Comparison of ENCODE assay signal across 8 cellular contexts in the genomic region with DNA sequence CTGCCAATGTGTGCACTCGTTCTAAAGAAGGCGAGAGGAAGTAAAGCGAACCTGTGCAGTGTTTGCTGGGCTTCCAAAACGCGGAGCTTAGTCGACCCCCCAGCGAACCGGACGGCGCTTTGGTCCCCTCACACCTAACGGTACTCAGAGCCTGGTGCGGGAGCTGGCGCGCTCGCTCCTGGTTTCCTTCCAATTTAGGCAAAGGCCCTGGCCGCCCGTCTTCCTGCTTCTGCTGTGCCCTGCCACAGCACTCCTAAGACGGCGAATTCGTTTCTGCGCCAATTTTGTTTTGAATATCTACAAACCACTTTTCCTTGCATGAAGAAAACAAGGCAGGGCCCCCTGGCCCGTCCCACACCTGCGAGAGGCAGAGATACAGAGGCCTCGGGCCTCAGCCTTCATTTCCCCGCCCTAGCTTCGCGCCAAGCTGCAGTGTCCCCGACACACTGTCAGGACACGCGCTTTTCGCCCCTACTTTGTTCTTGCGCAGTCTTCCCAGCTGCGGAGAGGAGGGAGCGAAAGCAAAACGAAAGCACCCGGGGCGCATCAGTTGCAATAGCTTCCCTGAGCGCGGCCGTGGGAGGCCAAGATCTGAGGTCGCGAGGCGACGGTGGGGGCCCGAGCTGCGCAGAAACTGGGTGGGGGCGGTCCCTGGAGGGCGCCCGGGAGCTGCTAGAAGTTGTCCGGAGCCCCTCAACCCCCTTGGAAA.
DNase-seq lines count a peak whose midpoint lies in the region; ATAC-seq and TF ChIP-seq lines count a peak whose summit lies in the region.

No MANE protein-coding gene starts in this region.

- TF ChIP-seq POLR2A in heart left ventricle (IDR thresholded peaks at IDR 0.05), result no peak
- no peak for TF ChIP-seq POLR2A in sigmoid colon (IDR thresholded peaks at IDR 0.05)

- peaks cover 0 to 27% (median 11%) of the 10 kb centered on the region in 9 donors for H3K27me3 ChIP-seq in heart left ventricle
- peaks cover 27 to 57% (median 48%) of the 10 kb centered on the region in 3 donors for H3K27me3 ChIP-seq in sigmoid colon

- no peaks in the 10 kb centered on the region for H3K36me3 ChIP-seq in heart left ventricle
- H3K36me3 ChIP-seq in sigmoid colon, result no peaks in the 10 kb centered on the region

- H3K9me3 ChIP-seq in heart left ventricle (no peaks in the 10 kb centered on the region), sigmoid colon (no peaks in the 10 kb centered on the region)

- WGBS in heart left ventricle, 4 donors, result 49 to 65% (median 50%) methylated on average over 46 to 50 of the region's 50 CpGs
- 36 to 45% methylated on average over 50 of the region's 50 CpGs for WGBS in sigmoid colon, 2 donors

- TF ChIP-seq CTCF in heart left ventricle (IDR thresholded peaks at IDR 0.05) (no peak), sigmoid colon (IDR thresholded peaks at IDR 0.05) (no peak)

- DNase-seq in Kasumi-1 (lab: John Stamatoyannopoulos, UW) (peak; percentile 50 to 59), heart left ventricle (peak; percentile 60 to 75 (median 62)), sigmoid colon (peak; percentile 88), AG08395 (ENCODE audit: low spot score) (no peak), DMS 273 (lab: John Stamatoyannopoulos, UW; ENCODE audit: unreplicated experiment) (no peak)
- DNase-seq in activated gamma-delta T cell treated with anti-CD3 and anti-CD28 coated beads, Interleukin-2, amount 50 U/mL, for 16 hours (ENCODE audit: low read depth), result peak; percentile 36

- peaks cover 0 to 72% (median 28%) of the 10 kb centered on the region in 12 donors for H3K4me1 ChIP-seq in heart left ventricle
- H3K4me1 ChIP-seq in sigmoid colon, result peaks cover 0 to 58% (median 52%) of the 10 kb centered on the region in 4 donors

- TF ChIP-seq EP300 in sigmoid colon (IDR thresholded peaks at IDR 0.05), result no peak

- peak overlapping the region; percentile 64 to 100 (median 99) for H3K27ac ChIP-seq in heart left ventricle
- H3K27ac ChIP-seq in sigmoid colon, result peak overlapping the region; percentile 96 to 100 (median 99)

- H3K4me3 ChIP-seq in heart left ventricle, result peak overlapping the region in 11 of 12 donors; percentile 29 to 98 (median 86)
- peak overlapping the region; percentile 23 to 96 (median 60) for H3K4me3 ChIP-seq in sigmoid colon

- intact Hi-C loops in heart left ventricle (cut with DNase I), result loop anchor here in 5 of 10 donors (5.0 to 10.0 kb wide), 5 partner anchors 45 to 548 kb away; a partner anchor contains a TSS
- intact Hi-C loops in sigmoid colon (cut with DNase I), result loop anchor here (5.0 to 10.0 kb wide), 4 partner anchors 400 to 1678 kb away; a partner anchor contains a TSS

- ATAC-seq in heart left ventricle (no peak), GM21576 (IDR thresholded peaks at IDR 0.05; ENCODE audit: unreplicated experiment) (no peak), GM18861 (IDR thresholded peaks at IDR 0.05; ENCODE audit: unreplicated experiment) (no peak)

Comparison
In these comparisons a context has a peak if more than half of its experiments do, and no peak if none do; other contexts are left out.
1. DNase-seq: peak in Kasumi-1 (2 of 2), activated gamma-delta T cell treated with anti-CD3 and anti-CD28 coated beads, Interleukin-2, amount 50 U/mL, for 16 hours (single experiment), heart left ventricle (5 of 5) and sigmoid colon (single experiment); none in AG08395 (single experiment) and DMS 273 (single experiment).